8 cellular contexts compared by ENCODE assay signal in the genomic region with DNA sequence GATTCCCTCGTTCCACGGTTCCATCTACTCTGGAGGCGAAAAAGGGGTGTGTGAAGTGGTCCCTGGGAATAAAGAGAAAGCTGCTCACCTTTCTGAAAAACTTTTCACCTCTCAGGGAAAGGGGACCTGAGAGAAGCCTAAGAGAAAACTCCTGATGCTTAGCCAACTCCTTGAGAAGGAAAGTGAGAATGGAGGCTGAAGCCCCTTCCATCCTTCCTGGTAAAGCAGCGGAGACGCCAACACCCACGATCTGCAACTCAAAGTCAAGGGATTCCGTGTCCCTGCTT.
DNase-seq lines count a peak whose midpoint lies in the region; ATAC-seq lines count a peak whose summit lies in the region.

No MANE protein-coding gene starts in this region.

- H3K27me3 ChIP-seq in HAP-1 (ENCODE audit: low read depth), result no peaks in the 10 kb centered on the region
- no peaks in the 10 kb centered on the region for H3K27me3 ChIP-seq in right cardiac atrium (ENCODE audit: control insufficient read depth, insufficient read depth)
- H3K27me3 ChIP-seq in skeletal muscle tissue (ENCODE audit: control insufficient read depth in 3 of 3, insufficient read depth in 3 of 3, low read length in 3 of 3), result no peaks in the 10 kb centered on the region

- POLR2A ChIA-PET in activated CD4-positive, alpha-beta memory T cell treated with anti-CD3 and anti-CD28 coated beads for 36 hours (lab: Charles Lee), result interaction anchor here (1.0 to 6.5 kb wide), 22 partner anchors 10 to 151 kb away, joined by 3 to 262 read pairs (median 25); a partner anchor contains a TSS

- H3K27me3 Mint-ChIP-seq in activated CD4-positive, alpha-beta memory T cell treated with anti-CD3 and anti-CD28 coated beads for 36 hours, result no peaks in the 10 kb centered on the region

- in situ Hi-C loops in HAP-1 (cut with MboI; ENCODE audit: low sequenced_read_pairs), result no loop called here

- H3K4me1 ChIP-seq in HAP-1 (peaks cover 11% of the 10 kb centered on the region), right cardiac atrium (ENCODE audit: control insufficient read depth, insufficient read depth, low read length) (peaks cover 5% of the 10 kb centered on the region), skeletal muscle tissue (ENCODE audit: control insufficient read depth in 3 of 3, insufficient read depth in 3 of 3, low read length in 3 of 3) (peaks cover 46 to 53% (median 48%) of the 10 kb centered on the region in 3 donors)

- H3K4me3 ChIP-seq in HAP-1, result peak overlapping the region; percentile 34
- H3K4me3 ChIP-seq in right cardiac atrium (ENCODE audit: low read length), result peak overlapping the region; percentile 45
- H3K4me3 ChIP-seq in skeletal muscle tissue (ENCODE audit: low read length in 3 of 3), result peak overlapping the region; percentile 76 to 81 (median 78)

- DNase-seq in HAP-1 (ENCODE audit: low spot score in 2 of 2) (no peak), right cardiac atrium (no peak), amniotic stem cell (lab: John Stamatoyannopoulos, UW) (no peak)
- DNase-seq in activated CD4-positive, alpha-beta memory T cell treated with anti-CD3 and anti-CD28 coated beads for 36 hours, result no peak

- ATAC-seq in right cardiac atrium, result no peak
- no peak for ATAC-seq in GM21786 (IDR thresholded peaks at IDR 0.05; ENCODE audit: unreplicated experiment)
- ATAC-seq in GM21526 (IDR thresholded peaks at IDR 0.05; ENCODE audit: low FRiP score, unreplicated experiment), result no peak
- ATAC-seq in GM18873 (IDR thresholded peaks at IDR 0.05; ENCODE audit: low FRiP score, unreplicated experiment), result no peak

- peaks cover 10% of the 10 kb centered on the region for H3K36me3 Mint-ChIP-seq in activated CD4-positive, alpha-beta memory T cell treated with anti-CD3 and anti-CD28 coated beads for 36 hours

- 25% methylated on average over 7 of the region's 7 CpGs for WGBS in right cardiac atrium

- H3K36me3 ChIP-seq in HAP-1 (replicated peaks) (no peaks in the 10 kb centered on the region), skeletal muscle tissue (ENCODE audit: control insufficient read depth in 3 of 3, insufficient read depth in 3 of 3, low read length in 3 of 3) (no peaks in the 10 kb centered on the region)

- no peaks in the 10 kb centered on the region for H3K9me3 Mint-ChIP-seq in activated CD4-positive, alpha-beta memory T cell treated with anti-CD3 and anti-CD28 coated beads for 36 hours

- CTCF ChIA-PET in activated CD4-positive, alpha-beta memory T cell treated with anti-CD3 and anti-CD28 coated beads for 36 hours (lab: Charles Lee), result interaction anchor here (0.8 to 3.9 kb wide), 14 partner anchors 10 to 151 kb away, joined by 3 to 38 read pairs (median 4); a partner anchor contains a TSS

- peak overlapping the region; percentile 95 for H3K27ac Mint-ChIP-seq in activated CD4-positive, alpha-beta memory T cell treated with anti-CD3 and anti-CD28 coated beads for 36 hours

- H3K27ac ChIP-seq in right cardiac atrium (ENCODE audit: low read length) (peak overlapping the region; percentile 56), skeletal muscle tissue (ENCODE audit: low read depth, low read length) (peak overlapping the region; percentile 88)

- H3K4me3 Mint-ChIP-seq in activated CD4-positive, alpha-beta memory T cell treated with anti-CD3 and anti-CD28 coated beads for 36 hours, result peak overlapping the region; percentile 71

- intact Hi-C loops in activated CD4-positive, alpha-beta memory T cell treated with anti-CD3 and anti-CD28 coated beads for 36 hours (cut with micrococcal nuclease), result loop anchor here (1.0 to 10.0 kb wide), 12 partner anchors 10 to 368 kb away; a partner anchor contains a TSS
- intact Hi-C loops in right cardiac atrium (cut with DNase I), result loop anchor here in 2 of 4 donors (5.0 to 10.0 kb wide), 3 partner anchors 92 to 138 kb away; a partner anchor contains a TSS

- H3K9me3 ChIP-seq in HAP-1 (no peaks in the 10 kb centered on the region), right cardiac atrium (ENCODE audit: control insufficient read depth, low read length) (no peaks in the 10 kb centered on the region), skeletal muscle tissue (ENCODE audit: control insufficient read depth in 3 of 3, low read length in 3 of 3) (no peaks in the 10 kb centered on the region)

- H3K9ac ChIP-seq in skeletal muscle tissue (ENCODE audit: low read depth in 1 of 3, low read length in 3 of 3), result peak overlapping the region; percentile 51 to 88 (median 79)

- H3K4me1 Mint-ChIP-seq in activated CD4-positive, alpha-beta memory T cell treated with anti-CD3 and anti-CD28 coated beads for 36 hours (ENCODE audit: low read depth), result peaks cover 53% of the 10 kb centered on the region
